ENCODE assay signal across 8 cellular contexts in genomic region chr17:8221663-8222379, GRCh38. TPM values are rescaled to one million over a fixed set of nuclear protein-coding genes. Genes with fewer than 3 reads are reported as not detected.
DNase-seq lines count a peak whose midpoint lies in the region; ATAC-seq and TF ChIP-seq lines count a peak whose summit lies in the region.

No MANE protein-coding gene starts in this region.

- H3K27me3 ChIP-seq in RWPE2 (ENCODE audit: insufficient read depth, poor library complexity, severe bottlenecking) (no peaks in the 10 kb centered on the region), neural cell (ENCODE audit: insufficient read depth, low read depth, low read length) (no peaks in the 10 kb centered on the region)

- peak overlapping the region; percentile 85 for H3K4me2 ChIP-seq in neural cell (ENCODE audit: low read length)

- no peak for TF ChIP-seq CTCF in RWPE2 (IDR thresholded peaks at IDR 0.05; ENCODE audit: poor library complexity, severe bottlenecking)
- no peak for TF ChIP-seq CTCF in fibroblast of pulmonary artery (IDR thresholded peaks at IDR 0.05; ENCODE audit: low read length, missing control alignments)
- no peak for TF ChIP-seq CTCF in neural cell (IDR thresholded peaks at IDR 0.05; ENCODE audit: poor library complexity, severe bottlenecking)

- H3K9me3 ChIP-seq in RWPE2 (ENCODE audit: severe bottlenecking) (no peaks in the 10 kb centered on the region), neural cell (ENCODE audit: low read length) (no peaks in the 10 kb centered on the region)

- H2AFZ ChIP-seq in neural cell (ENCODE audit: low read depth, low read length), result peak overlapping the region; percentile 40

- H3F3A ChIP-seq in neural cell (ENCODE audit: insufficient read depth, low read length, poor library complexity, severe bottlenecking), result peaks cover 10% of the 10 kb centered on the region

- peaks cover 13% of the 10 kb centered on the region for H3K27me3 Mint-ChIP-seq in stimulated activated naive CD8-positive, alpha-beta T cell treated with anti-CD3 and anti-CD28 coated beads, Interleukin-15, Interleukin-2, amounts not matched to agents 100 ng/mL and 50 ng/mL, for 24 hours

- H3K4me3 Mint-ChIP-seq in stimulated activated naive CD8-positive, alpha-beta T cell treated with anti-CD3 and anti-CD28 coated beads, Interleukin-15, Interleukin-2, amounts not matched to agents 100 ng/mL and 50 ng/mL, for 24 hours, result peak overlapping the region; percentile 97

- peaks cover 20% of the 10 kb centered on the region for H3K36me3 Mint-ChIP-seq in stimulated activated naive CD8-positive, alpha-beta T cell treated with anti-CD3 and anti-CD28 coated beads, Interleukin-15, Interleukin-2, amounts not matched to agents 100 ng/mL and 50 ng/mL, for 24 hours (ENCODE audit: low read depth)

- DNase-seq in DMS153 (lab: John Stamatoyannopoulos, UW), result peak; percentile 41
- peak; percentile 85 for DNase-seq in Jurkat, Clone E6-1 (ENCODE audit: low read depth, low spot score)
- no peak for DNase-seq in RWPE2 (ENCODE audit: low spot score)
- DNase-seq in activated T-helper 9 cell treated with anti-CD3 and anti-CD28 coated beads, Interleukin-2, amount 50 U/mL, for 16 hours (ENCODE audit: low read depth), result peak; percentile 79
- DNase-seq in fibroblast of pulmonary artery (ENCODE audit: low read depth), result peak; percentile 91

- no peaks in the 10 kb centered on the region for H3K79me2 ChIP-seq in neural cell (replicated peaks; ENCODE audit: insufficient read depth, low read length)

- no peaks in the 10 kb centered on the region for H4K20me1 ChIP-seq in neural cell (ENCODE audit: insufficient read depth)

- peak; percentile 39 for ATAC-seq in GM21576 (IDR thresholded peaks at IDR 0.05; ENCODE audit: unreplicated experiment)
- ATAC-seq in RWPE2 (ENCODE audit: low read depth), result peak; percentile 26

- TF ChIP-seq EP300 in neural cell (conservative IDR thresholded peaks at IDR 0.05; ENCODE audit: poor library complexity, severe bottlenecking), result no peak

- peak overlapping the region; percentile 83 for H3K9ac ChIP-seq in neural cell (ENCODE audit: low read length)

- peaks cover 5% of the 10 kb centered on the region for H3K4me1 ChIP-seq in RWPE2 (ENCODE audit: insufficient read depth, poor library complexity, severe bottlenecking)

- H3K4me3 ChIP-seq in Jurkat, Clone E6-1 (ENCODE audit: low read length), result peak overlapping the region; percentile 89
- H3K4me3 ChIP-seq in RWPE2 (ENCODE audit: severe bottlenecking) (peak overlapping the region; percentile 54), fibroblast of pulmonary artery (replicated peaks; ENCODE audit: low read depth, low read length) (peak overlapping the region; percentile 78), neural cell (ENCODE audit: low read length) (peak overlapping the region; percentile 99)

- H3K27ac Mint-ChIP-seq in stimulated activated naive CD8-positive, alpha-beta T cell treated with anti-CD3 and anti-CD28 coated beads, Interleukin-15, Interleukin-2, amounts not matched to agents 100 ng/mL and 50 ng/mL, for 24 hours, result peak overlapping the region; percentile 99

- TF ChIP-seq RAD21 in neural cell (conservative IDR thresholded peaks at IDR 0.05), result no peak

- H3K27ac ChIP-seq in RWPE2 (ENCODE audit: poor library complexity, severe bottlenecking) (peak overlapping the region; percentile 88), neural cell (ENCODE audit: low read length) (peak overlapping the region; percentile 97)

- H3K9me2 ChIP-seq in neural cell (ENCODE audit: insufficient read depth, low read length), result no peaks in the 10 kb centered on the region

- H3K4me1 Mint-ChIP-seq in stimulated activated naive CD8-positive, alpha-beta T cell treated with anti-CD3 and anti-CD28 coated beads, Interleukin-15, Interleukin-2, amounts not matched to agents 100 ng/mL and 50 ng/mL, for 24 hours (ENCODE audit: low read depth), result peaks cover 57% of the 10 kb centered on the region

- H3K9me3 Mint-ChIP-seq in stimulated activated naive CD8-positive, alpha-beta T cell treated with anti-CD3 and anti-CD28 coated beads, Interleukin-15, Interleukin-2, amounts not matched to agents 100 ng/mL and 50 ng/mL, for 24 hours, result no peaks in the 10 kb centered on the region

- H3K36me3 ChIP-seq in RWPE2 (ENCODE audit: low read depth) (no peaks in the 10 kb centered on the region), neural cell (ENCODE audit: insufficient read depth, low read length) (no peaks in the 10 kb centered on the region)

TF ChIP-seq in neural cell, 6 proteins besides CTCF, POLR2A, EP300 and RAD21:
- TF ChIP-seq MXI1 (conservative IDR thresholded peaks at IDR 0.05; ENCODE audit: poor library complexity, severe bottlenecking) (no peak), TAF1 (IDR thresholded peaks at IDR 0.05; ENCODE audit: low read depth) (no peak), SMC3 (conservative IDR thresholded peaks at IDR 0.05; ENCODE audit: poor library complexity) (peak; percentile 11)

RNA-seq across cellular contexts. Expression of gene AURKB, which starts 11.4 kb away (rescaled TPM):
- polyA plus RNA-seq in Jurkat, Clone E6-1 (2012; ENCODE audit: insufficient read depth, insufficient read length), result 216 TPM
- 0.84 and 4.8 TPM in 2 replicates for polyA plus RNA-seq in neural cell
- 0.97 and 2.9 TPM in 2 replicates for polyA minus RNA-seq in neural cell

RNA-seq across cellular contexts. Expression of gene CTC1, which starts 26.0 kb away (rescaled TPM):
- polyA plus RNA-seq in Jurkat, Clone E6-1 (2012; ENCODE audit: insufficient read depth, insufficient read length), result 31.8 TPM
- 11.9 and 16.5 TPM in 2 replicates for polyA plus RNA-seq in neural cell
- polyA minus RNA-seq in neural cell, result 17.0 and 22.0 TPM in 2 replicates

RNA-seq across cellular contexts. Expression of gene PFAS, which starts 27.3 kb away (rescaled TPM):
- 44.7 TPM for polyA plus RNA-seq in Jurkat, Clone E6-1 (2012; ENCODE audit: insufficient read depth, insufficient read length)
- polyA plus RNA-seq in neural cell, result 11.0 and 11.7 TPM in 2 replicates
- 13.3 and 27.5 TPM in 2 replicates for polyA minus RNA-seq in neural cell

RNA-seq across cellular contexts. Expression of gene BORCS6, which starts 31.8 kb away (rescaled TPM):
- 7.1 TPM for polyA plus RNA-seq in Jurkat, Clone E6-1 (2012; ENCODE audit: insufficient read depth, insufficient read length)
- 12.1 and 13.7 TPM in 2 replicates for polyA plus RNA-seq in neural cell
- 12.0 and 14.6 TPM in 2 replicates for polyA minus RNA-seq in neural cell

RNA-seq across cellular contexts. Expression of gene TMEM107, which starts 45.6 kb away (rescaled TPM):
- polyA plus RNA-seq in Jurkat, Clone E6-1 (2012; ENCODE audit: insufficient read depth, insufficient read length), result 16.5 TPM
- polyA plus RNA-seq in neural cell, result 23.3 and 31.7 TPM in 2 replicates
- 46.0 and 56.4 TPM in 2 replicates for polyA minus RNA-seq in neural cell
